11 cellular contexts compared by ENCODE assay signal in the genomic region with DNA sequence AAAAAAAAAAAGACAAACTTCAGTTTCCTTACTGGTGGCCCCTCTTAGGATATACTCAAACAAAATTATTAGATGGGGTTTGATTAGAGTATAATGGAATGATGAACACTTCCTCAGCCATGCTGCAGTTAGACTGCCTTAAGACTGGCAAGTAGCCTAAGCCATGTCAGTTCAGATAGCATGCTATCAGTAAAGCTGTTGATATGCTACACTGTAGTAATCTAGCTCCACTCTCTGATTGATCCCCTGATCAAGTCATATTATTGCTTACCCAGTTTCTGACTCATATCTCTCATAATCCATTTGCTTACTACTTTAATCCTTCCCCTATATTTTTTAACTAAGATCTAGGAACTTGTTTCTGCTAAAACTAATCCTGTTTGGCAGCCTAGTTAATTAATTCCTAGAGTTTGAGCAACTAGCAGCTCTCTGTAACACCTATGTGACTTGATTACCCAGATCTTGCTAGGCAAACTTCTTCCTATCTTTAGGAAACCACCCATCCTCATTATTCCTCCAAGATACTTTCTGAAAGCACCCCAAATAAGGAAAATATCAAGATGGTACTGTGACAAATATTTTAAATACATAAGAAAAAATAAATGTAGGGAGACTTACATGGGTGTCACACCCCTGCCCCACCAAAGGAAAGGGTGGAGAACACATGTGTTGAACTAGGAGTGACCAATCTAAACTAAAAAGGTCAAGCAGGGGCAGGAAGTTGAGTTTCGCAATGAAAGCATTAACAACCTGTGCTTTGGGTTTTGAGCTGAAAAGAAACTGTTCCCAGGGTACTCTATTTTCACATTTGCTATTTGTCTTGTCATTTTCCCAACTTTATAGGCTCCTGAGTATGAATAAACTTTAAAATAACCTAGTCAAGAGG. TPM values are rescaled to one million over a fixed set of nuclear protein-coding genes. Genes with fewer than 3 reads are reported as not detected.
DNase-seq lines count a peak whose midpoint lies in the region; ATAC-seq, FAIRE-seq and TF ChIP-seq lines count a peak whose summit lies in the region.
"Had no signal": no experiment of that assay in that cellular context is flagged by ENCODE, and none has a peak within 500 bp of the region (broad histone marks: within the 10 kb centered on the region; RNA-seq: fewer than 3 reads in every experiment).

No MANE protein-coding gene starts in this region.

- no peak overlapping the region for H3K14ac ChIP-seq in H9 (ENCODE audit: insufficient read depth, low read length)

- no peak overlapping the region for H3T11ph ChIP-seq in H9 (ENCODE audit: low read length)

- H3K36me3 Mint-ChIP-seq in H9 (ENCODE audit: insufficient read depth in 1 of 3, low read depth in 3 of 3), result peaks cover 18 to 26% (median 19%) of the 10 kb centered on the region in 3 experiments

- no peak overlapping the region for H2BK120ac ChIP-seq in H9 (ENCODE audit: low read depth, low read length, poor library complexity, severe bottlenecking)

- no peak overlapping the region for H2BK5ac ChIP-seq in H9 (ENCODE audit: insufficient read length, low read length)

- no peaks in the 10 kb centered on the region for H3K9me3 Mint-ChIP-seq in H9
- H3K9me3 Mint-ChIP-seq: CD4-positive, alpha-beta memory T cell had no signal

- H3K79me2 ChIP-seq in H9 (ENCODE audit: insufficient read depth, low read length), result peaks cover 17% of the 10 kb centered on the region; the same call in 1 of the 2 replicates

- H3K4me1 ChIP-seq in A549 (peaks cover 21% of the 10 kb centered on the region), HEK293 (ENCODE audit: control insufficient read depth, insufficient read depth, low read length) (no peaks in the 10 kb centered on the region), adipocyte (ENCODE audit: control insufficient read depth, insufficient read depth, low read length) (peaks cover 22% of the 10 kb centered on the region), lower lobe of right lung (peaks cover 75% of the 10 kb centered on the region), H9 (ENCODE audit: insufficient read depth, low read length) (no peaks in the 10 kb centered on the region)

- H3K27me3 ChIP-seq in adipocyte (replicated peaks; ENCODE audit: control insufficient read depth, insufficient read depth, low read length) (no peaks in the 10 kb centered on the region), lower lobe of right lung (ENCODE audit: low read depth) (no peaks in the 10 kb centered on the region), H9 (ENCODE audit: insufficient read depth, low read length) (no peaks in the 10 kb centered on the region)

- no peaks in the 10 kb centered on the region for H4K20me1 ChIP-seq in H9 (ENCODE audit: control insufficient read depth, insufficient read depth, insufficient read length)

- TF ChIP-seq POLR2A in A549 (IDR thresholded peaks at IDR 0.05; ENCODE audit: low read length), result no peak

- no peaks in the 10 kb centered on the region for H3K27me3 Mint-ChIP-seq in H9 (ENCODE audit: low read depth)
- H3K27me3 Mint-ChIP-seq: CD4-positive, alpha-beta memory T cell had no signal

- no peak overlapping the region for H3K27ac Mint-ChIP-seq in H9

- intact Hi-C loops in lower lobe of right lung (cut with DNase I), result no loop called here

- ATAC-seq in A549, result no peak
- peak; percentile 37 to 69 for ATAC-seq in lower lobe of right lung
- ATAC-seq in HG02981 (IDR thresholded peaks at IDR 0.05; ENCODE audit: unreplicated experiment), result no peak

- no peak for TF ChIP-seq EP300 in A549 (IDR thresholded peaks at IDR 0.05)

- H2BK15ac ChIP-seq in H9 (ENCODE audit: low read depth, low read length), result no peak overlapping the region

- FAIRE-seq in A549 (lab: Jason Lieb, UNC), result no peak

- H4K91ac ChIP-seq in H9 (ENCODE audit: insufficient read length, low read depth, low read length), result no peak overlapping the region

- no peak overlapping the region for H3K9ac ChIP-seq in adipocyte (ENCODE audit: low read length)
- H3K9ac ChIP-seq in H9 (ENCODE audit: extremely low read depth, insufficient read length, low read length), result no peak overlapping the region

- H3K9me3 ChIP-seq in A549 (no peaks in the 10 kb centered on the region), HEK293 (ENCODE audit: control insufficient read depth, insufficient read depth, low read depth, low read length) (no peaks in the 10 kb centered on the region), adipocyte (ENCODE audit: control insufficient read depth, low read length) (no peaks in the 10 kb centered on the region), lower lobe of right lung (no peaks in the 10 kb centered on the region), H9 (ENCODE audit: control insufficient read depth, low read depth, low read length) (no peaks in the 10 kb centered on the region)

- no peak overlapping the region for H2BK20ac ChIP-seq in H9 (ENCODE audit: low read depth, low read length, poor library complexity, severe bottlenecking)

- CTCF ChIA-PET in A549 (lab: Yijun Ruan, JAX) (interaction anchor here (0.7 kb wide), 2 partner anchors 153 to 282 kb away, joined by 3 to 6 read pairs; no protein-coding TSS in a partner anchor), HEK293 (lab: Yijun Ruan, JAX) (interaction anchor here (0.7 kb wide), 1 partner anchor 290 kb away, joined by 5 read pairs; no protein-coding TSS in a partner anchor)

- H3K4me1 Mint-ChIP-seq in H9, result peaks cover 0 to 9% of the 10 kb centered on the region in 2 experiments; a peak in 2 of 4 replicates

- no peak overlapping the region for H3K4ac ChIP-seq in H9 (ENCODE audit: low read depth, low read length)

- H3K4me3 ChIP-seq in A549, result no peak overlapping the region; the same call in 2 of the 3 replicates
- no peak overlapping the region for H3K4me3 ChIP-seq in HEK293 (ENCODE audit: low read depth, low read length)
- peak overlapping the region; percentile 14 for H3K4me3 ChIP-seq in adipocyte (ENCODE audit: low read length)
- H3K4me3 ChIP-seq in lower lobe of right lung, result no peak overlapping the region

- peak overlapping the region in 1 of 2 experiments; percentile 7; a peak in 1 of 6 replicates for H3K27ac ChIP-seq in A549
- no peak overlapping the region for H3K27ac ChIP-seq in HEK293 (ENCODE audit: extremely low read depth, low read depth, low read length)
- peak overlapping the region; percentile 58 for H3K27ac ChIP-seq in lower lobe of right lung
- no peak overlapping the region for H3K27ac ChIP-seq in H9 (ENCODE audit: insufficient read length, low read depth, low read length)

- peak overlapping the region; percentile 49 for H3K4me2 ChIP-seq in A549
- H3K4me2 ChIP-seq in H9 (ENCODE audit: insufficient read depth, insufficient read length, low read length), result no peak overlapping the region

- H4K8ac ChIP-seq in H9 (replicated peaks; ENCODE audit: insufficient read length, low read depth, low read length), result no peak overlapping the region

- H2BK12ac ChIP-seq in H9 (ENCODE audit: insufficient read length, low read depth, low read length), result no peak overlapping the region

- WGBS in A549 (ENCODE audit: missing lambda C conversion rate), result 89% methylated on average over 1 of the region's 1 CpG
- no CpG with 5 or more reads among the region's 1 CpG for WGBS in H9 (ENCODE audit: extremely low coverage, insufficient read length, low lambda C conversion rate)

- H3K56ac ChIP-seq in H9 (ENCODE audit: insufficient read length, low read depth, low read length), result no peak overlapping the region

- no peak overlapping the region for H4K5ac ChIP-seq in H9 (ENCODE audit: insufficient read length, low read depth, low read length)

- no peaks in the 10 kb centered on the region for H3K23me2 ChIP-seq in H9 (ENCODE audit: insufficient read length, low read depth, low read length, poor library complexity, severe bottlenecking)

- no peak overlapping the region for H2AK5ac ChIP-seq in H9 (ENCODE audit: insufficient read length, low read length)

- POLR2A ChIA-PET in A549 (lab: Yijun Ruan, JAX), result no interaction called here
- POLR2A ChIA-PET in HEK293 (lab: Yijun Ruan, JAX), result interaction anchor here (0.5 to 0.7 kb wide), 2 partner anchors 15 to 38 kb away, joined by 3 to 5 read pairs; no protein-coding TSS in a partner anchor

- no peak overlapping the region for H3K4me3 Mint-ChIP-seq in H9
- H3K4me3 Mint-ChIP-seq: CD4-positive, alpha-beta memory T cell had no signal

- H3K23ac ChIP-seq in H9 (ENCODE audit: insufficient read length, low read depth, low read length), result no peak overlapping the region

- H3K36me3 ChIP-seq in HEK293 (ENCODE audit: control insufficient read depth in 2 of 2, insufficient read depth in 1 of 2, low read length in 2 of 2), result peaks cover 0 to 14% of the 10 kb centered on the region in 2 experiments; a peak in 1 of 3 replicates
- peaks cover 45% of the 10 kb centered on the region for H3K36me3 ChIP-seq in adipocyte (ENCODE audit: control insufficient read depth, insufficient read depth, low read length, severe bottlenecking)
- H3K36me3 ChIP-seq in lower lobe of right lung, result peaks cover 24% of the 10 kb centered on the region

- TF ChIP-seq CTCF in A549 (IDR thresholded peaks at IDR 0.05), result no peak
- no peak for TF ChIP-seq CTCF in HEK293 (tag by site-specific recombination; IDR thresholded peaks at IDR 0.05)
- no peak for TF ChIP-seq CTCF in lower lobe of right lung (IDR thresholded peaks at IDR 0.05)
- no peak for TF ChIP-seq CTCF in H9 (conservative IDR thresholded peaks at IDR 0.05)

- peaks cover 12% of the 10 kb centered on the region for H3K79me1 ChIP-seq in H9 (ENCODE audit: insufficient read depth, low read depth, low read length, poor library complexity, severe bottlenecking)

- no peak for TF ChIP-seq RAD21 in A549 (conservative IDR thresholded peaks at IDR 0.05 in 1 of 2, IDR thresholded peaks at IDR 0.05 in 1 of 2)

- no peak overlapping the region for H2AFZ ChIP-seq in H9 (ENCODE audit: low read length)

- DNase-seq in A549 (ENCODE audit: low read depth in 1 of 2, low spot score in 1 of 2), result no peak
- DNase-seq in adipocyte (ENCODE audit: low read depth), result peak; percentile 43
- DNase-seq in lower lobe of right lung, result no peak
- no peak for DNase-seq in dedifferentiated amniotic fluid mesenchymal stem cell (ENCODE audit: extremely low spot score)
- no peak for DNase-seq in H9
- no peak for DNase-seq in stimulated activated CD4-positive, alpha-beta T cell treated with anti-CD3 and anti-CD28 coated beads, Interleukin-2, amount 100 ng/mL, for 24 hours
- DNase-seq: activated effector memory CD4-positive, alpha-beta T cell treated with Interleukin-2 at 50 U/mL for 16 hours; CD4-positive, alpha-beta memory T cell; NCI-H1436 had no signal

- H3K18ac ChIP-seq in H9 (ENCODE audit: insufficient read length, low read depth, low read length), result no peak overlapping the region

TF ChIP-seq in A549, 52 proteins besides CTCF, POLR2A, EP300 and RAD21:
- peak; percentile 63 to 74; a peak in 3 of 4 replicates for TF ChIP-seq CEBPB (IDR thresholded peaks at IDR 0.05)
- TF ChIP-seq JUN (IDR thresholded peaks at IDR 0.05), result no peak

TF ChIP-seq in HEK293, 187 proteins besides CTCF, POLR2A, EP300 and RAD21 (continues in another document):
- no peak for TF ChIP-seq ZNF239 (tag by site-specific recombination; IDR thresholded peaks at IDR 0.05)

RNA-seq across cellular contexts. Expression of a gene that starts 43.2 kb away (rescaled TPM):
- polyA plus RNA-seq in A549 (2011; rRNA removed) (35.9 and 51.0 TPM in 2 replicates), A549 (2017; fragmentation: RNase III; extraction: RNeasy Plus Mini Kit Qiagen cat#74134 plus additional on column Dnase treatment) (28.3 to 31.7 TPM (median 30.7 TPM) in 3 replicates)
- 5.8 and 6.0 TPM in 2 replicates for polyA plus RNA-seq in A549 (2012; cell fraction: cytosol; rRNA removed)
- polyA plus RNA-seq in A549 (2012; cell fraction: nucleus; rRNA removed), result 3.6 and 6.0 TPM in 2 replicates
- polyA minus RNA-seq in A549 (2011; rRNA and poly(A)+ RNA removed), result 17.4 and 20.0 TPM in 2 replicates
- total RNA-seq in lower lobe of right lung (71.6 TPM), H9 (2021) (75.8 and 82.6 TPM in 2 replicates)

Comparison
In these comparisons a context has a peak if more than half of its experiments do, and no peak if none do; other contexts are left out.
1. ATAC-seq: peak in lower lobe of right lung (2 of 2); none in A549 (0 of 2) and HG02981 (single experiment).